Comparison of ENCODE assay signal across 8 cellular contexts in genomic region chr12:57771873-57772428, GRCh38. TPM values are rescaled to one million over a fixed set of nuclear protein-coding genes. Genes with fewer than 3 reads are reported as not detected.
DNase-seq lines count a peak whose midpoint lies in the region; ATAC-seq and TF ChIP-seq lines count a peak whose summit lies in the region.

Gene METTL1 (minus strand): TSS chr12:57772105. CDS start chr12:57772083, 22 bp downstream.

- H3K27ac ChIP-seq in adipose tissue (ENCODE audit: low read depth, low read length) (peak within 1 kb of the TSS; percentile 59), heart left ventricle (peak within 1 kb of the TSS; percentile 41 to 95 (median 90)), upper lobe of right lung (peak within 1 kb of the TSS; percentile 92)

- DNase-seq in GM12864 (ENCODE audit: low read depth), result peak; percentile 89
- DNase-seq in NCI-H128 (lab: John Stamatoyannopoulos, UW; ENCODE audit: unreplicated experiment), result peak; percentile 84
- DNase-seq in SW480 (ENCODE audit: low spot score), result peak; percentile 96
- DNase-seq in heart left ventricle, result peak; percentile 93 to 96 (median 95)
- peak; percentile 92 to 99 (median 96) for DNase-seq in posterior cingulate gyrus
- DNase-seq in upper lobe of right lung, result peak; percentile 97

- H3K27me3 ChIP-seq in heart left ventricle (peaks cover 0 to 6% (median 0%) of the 10 kb centered on the region in 9 donors), upper lobe of right lung (peaks cover 2% of the 10 kb centered on the region)

- H3K4me1 ChIP-seq in heart left ventricle (peaks cover 0 to 30% (median 16%) of the 10 kb centered on the region in 12 donors), upper lobe of right lung (peaks cover 19% of the 10 kb centered on the region)

- H3K9me3 ChIP-seq in heart left ventricle (no peaks in the 10 kb centered on the region), upper lobe of right lung (no peaks in the 10 kb centered on the region)

- 0 to 1% (median 1%) methylated on average over 28 of the region's 28 CpGs for WGBS in adipose tissue, 3 donors
- 0% methylated on average over 27 to 28 of the region's 28 CpGs for WGBS in heart left ventricle, 4 donors

- peak in 1 of 2 donors; percentile 49 for TF ChIP-seq POLR2A in heart left ventricle (IDR thresholded peaks at IDR 0.05)

- H3K4me3 ChIP-seq in GM12864 (ENCODE audit: low read depth, low read length) (peak within 1 kb of the TSS; percentile 65), heart left ventricle (peak within 1 kb of the TSS; percentile 59 to 94 (median 74)), upper lobe of right lung (peak within 1 kb of the TSS; percentile 78)

- ATAC-seq in HG02678 (IDR thresholded peaks at IDR 0.05; ENCODE audit: unreplicated experiment) (peak; percentile 77), heart left ventricle (peak; percentile 94 to 98 (median 95)), upper lobe of right lung (peak; percentile 95)

- TF ChIP-seq CTCF in GM12864 (IDR thresholded peaks at IDR 0.05; ENCODE audit: low read depth, low read length, missing control alignments), result no peak
- TF ChIP-seq CTCF in heart left ventricle (IDR thresholded peaks at IDR 0.05), result no peak
- TF ChIP-seq CTCF in upper lobe of right lung (IDR thresholded peaks at IDR 0.05), result no peak

- intact Hi-C loops in heart left ventricle (cut with DNase I), result loop anchor here in 1 of 10 donors (1.0 kb wide), 1 partner anchor 20 kb away; the partner anchor contains the start of gene CDK4
- intact Hi-C loops in posterior cingulate gyrus (cut with DNase I), result loop anchor here (1.0 kb wide), 2 partner anchors 10 to 20 kb away; partner anchors contain the start of genes CDK4 and TSFM
- intact Hi-C loops in upper lobe of right lung (cut with DNase I), result no loop called here

- peaks cover 0 to 36% (median 11%) of the 10 kb centered on the region in 9 donors for H3K36me3 ChIP-seq in heart left ventricle
- peaks cover 24% of the 10 kb centered on the region for H3K36me3 ChIP-seq in upper lobe of right lung

RNA-seq across cellular contexts. Expression of gene METTL1, which starts in this region (rescaled TPM):
- 10 to 100 TPM; 20.9 to 25.8 (median 24.9) TPM for polyA plus RNA-seq in adipose tissue
- total RNA-seq in heart left ventricle, result 10 to 100 TPM in 3 of 9 donors, 1 to 10 TPM in 5, under 1 TPM in 1; 0.95 to 16.6 (median 7.7) TPM
- 10 to 100 TPM in 1 of 2 donors, 1 to 10 TPM in 1; 9.4 to 28.5 TPM for polyA plus RNA-seq in heart left ventricle
- 26.9 TPM for total RNA-seq in upper lobe of right lung

Comparison
In these comparisons a context has a peak if more than half of its experiments do, and no peak if none do; other contexts are left out.
1. Peak in every context shown above with its lines: DNase-seq, ATAC-seq, H3K4me3 ChIP-seq and H3K27ac ChIP-seq.